In genomic region chr19:2808129-2808941, GRCh38 we compare ENCODE assay signal across 1 cellular context.
TF ChIP-seq lines count a peak whose summit lies in the region.

No MANE protein-coding gene starts in this region.

TF ChIP-seq in SK-N-SH, 30 proteins besides CTCF, POLR2A, EP300 and RAD21 (continued from another document):
- TF ChIP-seq NFIC (IDR thresholded peaks at IDR 0.05; ENCODE audit: borderline replicate concordance) (no peak), RXRA (IDR thresholded peaks at IDR 0.05; ENCODE audit: borderline replicate concordance, low read depth) (no peak), REST (IDR thresholded peaks at IDR 0.05; ENCODE audit: low read depth, low read length) (no peak), MXI1 (IDR thresholded peaks at IDR 0.05; ENCODE audit: low read depth, low read length) (no peak), EZH2phosphoT487 (IDR thresholded peaks at IDR 0.05; ENCODE audit: borderline replicate concordance, low read depth) (no peak), NRF1 (IDR thresholded peaks at IDR 0.05; ENCODE audit: low read depth, low read length) (no peak), MEF2A (IDR thresholded peaks at IDR 0.05; ENCODE audit: borderline replicate concordance, low read depth) (no peak)
